24 cellular contexts compared by ENCODE assay signal in genomic region chr15:43868412-43868811, GRCh38.
"Had no signal": no experiment of that assay in that cellular context is flagged by ENCODE, and none has a peak within 500 bp of the region (broad histone marks: within the 10 kb centered on the region; RNA-seq: fewer than 3 reads in every experiment).

No MANE protein-coding gene starts in this region.

- H3K27me3 Mint-ChIP-seq: activated CD4-positive, alpha-beta T cell treated with anti-CD3 and anti-CD28 coated beads, Interleukin-2, amount 10 ng/mL, durations not matched to agents 7 days and 5 days; activated naive CD8-positive, alpha-beta T cell treated with anti-CD3 and anti-CD28 coated beads for 36 hours; natural killer cell treated with Interleukin-12 subunit alpha and Interleukin-12 subunit beta and Interleukin-15 and Interleukin-18, amount 100 ng/mL, for 72 hours had no signal

- H3K27ac Mint-ChIP-seq: activated CD4-positive, alpha-beta T cell treated with anti-CD3 and anti-CD28 coated beads, Interleukin-2, amount 10 ng/mL, durations not matched to agents 7 days and 5 days; activated naive CD8-positive, alpha-beta T cell treated with anti-CD3 and anti-CD28 coated beads for 36 hours; natural killer cell treated with Interleukin-12 subunit alpha and Interleukin-12 subunit beta and Interleukin-15 and Interleukin-18, amount 100 ng/mL, for 72 hours; WTC11 had no signal

- DNase-seq: activated CD4-positive, alpha-beta T cell treated with anti-CD3 and anti-CD28 coated beads, Interleukin-2, amount 10 ng/mL, durations not matched to agents 7 days and 5 days; activated CD8-positive, alpha-beta memory T cell treated with anti-CD3 and anti-CD28 coated beads for 24 hours; activated gamma-delta T cell treated with Interleukin-2 at 50 U/mL for 16 hours; activated naive CD8-positive, alpha-beta T cell treated with anti-CD3 and anti-CD28 coated beads for 36 hours; amygdala; body of pancreas; central memory CD4-positive, alpha-beta T cell; colonic mucosa; effector CD4-positive, alpha-beta T cell; esophagus squamous epithelium; heart left ventricle; mesendoderm; nucleus accumbens; right cardiac atrium; stimulated activated CD4-positive, alpha-beta T cell treated with anti-CD3 and anti-CD28 coated beads, Interleukin-4, amount 100 ng/mL, for 24 hours; stimulated activated CD8-positive, alpha-beta memory T cell treated with anti-CD3 and anti-CD28 coated beads, Interleukin-4, amount 100 ng/mL, for 48 hours; stimulated activated naive CD4-positive, alpha-beta T cell treated with Interleukin-2 at 50 U/mL for 16 hours; substantia nigra; transverse colon had no signal

- H3K4me3 ChIP-seq: body of pancreas, colonic mucosa, esophagus squamous epithelium, heart left ventricle, prostate gland, skin epidermis, transverse colon, vagina had no signal

- H3K9me3 ChIP-seq: body of pancreas, colonic mucosa, esophagus squamous epithelium, heart left ventricle, prostate gland, transverse colon, vagina had no signal

- H3K27ac ChIP-seq: body of pancreas, colonic mucosa, esophagus squamous epithelium, heart left ventricle, prostate gland, skin epidermis, transverse colon, vagina had no signal

- H3K4me1 Mint-ChIP-seq: activated naive CD8-positive, alpha-beta T cell treated with anti-CD3 and anti-CD28 coated beads for 36 hours; WTC11 had no signal

- H3K4me1 ChIP-seq: body of pancreas, colonic mucosa, esophagus squamous epithelium, prostate gland, transverse colon, vagina had no signal

- H3K9me3 Mint-ChIP-seq: activated CD4-positive, alpha-beta T cell treated with anti-CD3 and anti-CD28 coated beads, Interleukin-2, amount 10 ng/mL, durations not matched to agents 7 days and 5 days; activated naive CD8-positive, alpha-beta T cell treated with anti-CD3 and anti-CD28 coated beads for 36 hours; natural killer cell treated with Interleukin-12 subunit alpha and Interleukin-12 subunit beta and Interleukin-15 and Interleukin-18, amount 100 ng/mL, for 72 hours; WTC11 had no signal

- H3K36me3 ChIP-seq: colonic mucosa, prostate gland, transverse colon, vagina had no signal

- ATAC-seq: body of pancreas; heart left ventricle; natural killer cell treated with Interleukin-12 subunit alpha and Interleukin-12 subunit beta and Interleukin-15 and Interleukin-18, amount 100 ng/mL, for 72 hours; right cardiac atrium; WTC11 had no signal

- H3K4me3 Mint-ChIP-seq: activated CD4-positive, alpha-beta T cell treated with anti-CD3 and anti-CD28 coated beads, Interleukin-2, amount 10 ng/mL, durations not matched to agents 7 days and 5 days; activated naive CD8-positive, alpha-beta T cell treated with anti-CD3 and anti-CD28 coated beads for 36 hours; natural killer cell treated with Interleukin-12 subunit alpha and Interleukin-12 subunit beta and Interleukin-15 and Interleukin-18, amount 100 ng/mL, for 72 hours; WTC11 had no signal

- H3K27me3 ChIP-seq: body of pancreas, colonic mucosa, esophagus squamous epithelium, heart left ventricle, transverse colon, vagina had no signal
